22 cellular contexts compared by ENCODE assay signal in genomic region chr21:42135386-42136040, GRCh38.
"Had no signal": no experiment of that assay in that cellular context is flagged by ENCODE, and none has a peak within 500 bp of the region (broad histone marks: within the 10 kb centered on the region; RNA-seq: fewer than 3 reads in every experiment).

No MANE protein-coding gene starts in this region.

- ATAC-seq: activated CD8-positive, alpha-beta T cell treated with anti-CD3 and anti-CD28 coated beads for 36 hours; body of pancreas; gastrocnemius medialis; left ventricle myocardium superior; mucosa of descending colon; natural killer cell treated with Interleukin-12 subunit alpha and Interleukin-12 subunit beta and Interleukin-15 and Interleukin-18, amount 100 ng/mL, for 72 hours; stimulated activated memory B cell treated with anti-CD40 and anti-IgM and Interleukin-4, amounts not matched to agents 10 μg/mL and 1 μg/mL and 100 μg/mL, for 72 hours; stimulated activated naive CD8-positive, alpha-beta T cell treated with anti-CD3 and anti-CD28 coated beads, Interleukin-15, amount 100 ng/mL, for 72 hours had no signal

- DNase-seq: activated B cell treated with CpG ODN at 0.5 μM for 24 hours; activated CD4-positive, alpha-beta T cell treated with anti-CD3 and anti-CD28 coated beads, Interleukin-2, amount 50 U/mL, for 1 hour; activated CD8-positive, alpha-beta T cell treated with anti-CD3 and anti-CD28 coated beads for 36 hours; activated naive CD4-positive, alpha-beta T cell; activated T-cell treated with anti-CD3 and anti-CD28 coated beads, Interleukin-2, amount 50 U/mL, for 48 hours; body of pancreas; dorsolateral prefrontal cortex; effector memory CD4-positive, alpha-beta T cell; gastrocnemius medialis; islet precursor cell; left cardiac atrium; left ventricle myocardium superior; ovary; stimulated activated CD4-positive, alpha-beta T cell treated with anti-CD3 and anti-CD28 coated beads, Interleukin-1b, Interleukin-23, amount 100 ng/mL, for 48 hours; stimulated activated CD4-positive, alpha-beta T cell treated with anti-CD3 and anti-CD28 coated beads, Interleukin-4, amount 100 ng/mL, for 4 hours; stimulated activated CD8-positive, alpha-beta memory T cell treated with anti-CD3 and anti-CD28 coated beads, Interleukin-4, amount 100 ng/mL, for 48 hours; stimulated activated naive CD8-positive, alpha-beta T cell treated with anti-CD3 and anti-CD28 coated beads, Interleukin-15, amount 100 ng/mL, for 72 hours; substantia nigra; uterus had no signal
